9 cellular contexts compared by ENCODE assay signal in genomic region chr12:3135522-3136461, GRCh38. TPM values are rescaled to one million over a fixed set of nuclear protein-coding genes. Genes with fewer than 3 reads are reported as not detected.
DNase-seq lines count a peak whose midpoint lies in the region; ATAC-seq and TF ChIP-seq lines count a peak whose summit lies in the region.
"Had no signal": no experiment of that assay in that cellular context is flagged by ENCODE, and none has a peak within 500 bp of the region (broad histone marks: within the 10 kb centered on the region; RNA-seq: fewer than 3 reads in every experiment).

No MANE protein-coding gene starts in this region.

- H2AFZ ChIP-seq in H9 (ENCODE audit: low read length): no peak overlapping the region

- no peak overlapping the region for H3T11ph ChIP-seq in H9 (ENCODE audit: low read length)

- H2BK12ac ChIP-seq in H9 (ENCODE audit: insufficient read length, low read depth, low read length): no peak overlapping the region

- no peaks in the 10 kb centered on the region for H3K23me2 ChIP-seq in H9 (ENCODE audit: insufficient read length, low read depth, low read length, poor library complexity, severe bottlenecking)

- POLR2A ChIA-PET in activated CD8-positive, alpha-beta T cell treated with anti-CD3 and anti-CD28 coated beads, Interleukin-2, amount 10 ng/mL, durations not matched to agents 7 days and 5 days (lab: Charles Lee): no interaction called here

- H3K27ac ChIP-seq in H9 (ENCODE audit: insufficient read length, low read depth, low read length) (no peak overlapping the region), upper lobe of left lung (peak overlapping the region in 1 of 4 donors; percentile 34)
- H3K27ac ChIP-seq: skin epidermis had no signal

- H3K9ac ChIP-seq in H9 (ENCODE audit: extremely low read depth, insufficient read length, low read length): no peak overlapping the region

- H2BK20ac ChIP-seq in H9 (ENCODE audit: low read depth, low read length, poor library complexity, severe bottlenecking): no peak overlapping the region

- H2BK120ac ChIP-seq in H9 (ENCODE audit: low read depth, low read length, poor library complexity, severe bottlenecking): no peak overlapping the region

- no peak for TF ChIP-seq EP300 in upper lobe of left lung (IDR thresholded peaks at IDR 0.05)

- no peak for TF ChIP-seq POLR2A in erythroblast (IDR thresholded peaks at IDR 0.05; ENCODE audit: low read length)
- TF ChIP-seq POLR2A in upper lobe of left lung (IDR thresholded peaks at IDR 0.05): no peak

- H3K36me3 Mint-ChIP-seq in CD14-positive monocyte (no peaks in the 10 kb centered on the region), H9 (ENCODE audit: insufficient read depth in 1 of 3, low read depth in 3 of 3) (no peaks in the 10 kb centered on the region; a peak in 1 of 7 replicates)
- no peaks in the 10 kb centered on the region for H3K36me3 Mint-ChIP-seq in activated CD8-positive, alpha-beta T cell treated with anti-CD3 and anti-CD28 coated beads, Interleukin-2, amount 10 ng/mL, durations not matched to agents 7 days and 5 days (ENCODE audit: low read depth)

- H4K5ac ChIP-seq in H9 (ENCODE audit: insufficient read length, low read depth, low read length): no peak overlapping the region

- no peak overlapping the region for H3K23ac ChIP-seq in H9 (ENCODE audit: insufficient read length, low read depth, low read length)

- no peaks in the 10 kb centered on the region for H3K79me1 ChIP-seq in H9 (ENCODE audit: insufficient read depth, low read depth, low read length, poor library complexity, severe bottlenecking)

- CTCF ChIA-PET in activated CD8-positive, alpha-beta T cell treated with anti-CD3 and anti-CD28 coated beads, Interleukin-2, amount 10 ng/mL, durations not matched to agents 7 days and 5 days (lab: Charles Lee): interaction anchor here (0.6 to 5.1 kb wide), 7 partner anchors 14 to 164 kb away, joined by 3 to 36 read pairs (median 3); no protein-coding TSS in a partner anchor

- no peak overlapping the region for H3K4me3 Mint-ChIP-seq in CD14-positive monocyte
- H3K4me3 Mint-ChIP-seq in H9: no peak overlapping the region
- no peak overlapping the region for H3K4me3 Mint-ChIP-seq in activated CD8-positive, alpha-beta T cell treated with anti-CD3 and anti-CD28 coated beads, Interleukin-2, amount 10 ng/mL, durations not matched to agents 7 days and 5 days

- intact Hi-C loops in CD14-positive monocyte (cut with micrococcal nuclease): loop anchor here (1.0 to 2.0 kb wide), 2 partner anchors 137 to 140 kb away; no protein-coding TSS in a partner anchor

- H3K4me1 Mint-ChIP-seq in CD14-positive monocyte (no peaks in the 10 kb centered on the region), H9 (peaks cover 40 to 60% of the 10 kb centered on the region in 2 experiments)
- H3K4me1 Mint-ChIP-seq in activated CD8-positive, alpha-beta T cell treated with anti-CD3 and anti-CD28 coated beads, Interleukin-2, amount 10 ng/mL, durations not matched to agents 7 days and 5 days (ENCODE audit: low read depth): peaks cover 2% of the 10 kb centered on the region

- no CpG with 5 or more reads among the region's 19 CpGs for WGBS in H9 (ENCODE audit: extremely low coverage, insufficient read length, low lambda C conversion rate)
- WGBS in upper lobe of left lung, 2 donors: 74 to 77% methylated on average over 14 to 19 of the region's 19 CpGs

- H3K27me3 Mint-ChIP-seq in CD14-positive monocyte (ENCODE audit: low read depth in 3 of 3) (peaks cover 35 to 84% (median 80%) of the 10 kb centered on the region in 3 donors), H9 (ENCODE audit: low read depth) (peaks cover 3% of the 10 kb centered on the region)
- peaks cover 22% of the 10 kb centered on the region for H3K27me3 Mint-ChIP-seq in activated CD8-positive, alpha-beta T cell treated with anti-CD3 and anti-CD28 coated beads, Interleukin-2, amount 10 ng/mL, durations not matched to agents 7 days and 5 days (ENCODE audit: low read depth)

- no peak overlapping the region for H2BK15ac ChIP-seq in H9 (ENCODE audit: low read depth, low read length)

- ATAC-seq in activated CD8-positive, alpha-beta T cell treated with anti-CD3 and anti-CD28 coated beads, Interleukin-2, amount 10 ng/mL, durations not matched to agents 7 days and 5 days: peak; percentile 69
- ATAC-seq in upper lobe of left lung (ENCODE audit: low FRiP score in 2 of 2) (peak in 1 of 2 donors; percentile 76), GM19351 (IDR thresholded peaks at IDR 0.05; ENCODE audit: unreplicated experiment) (no peak)

- H2BK5ac ChIP-seq in H9 (ENCODE audit: insufficient read length, low read length): no peak overlapping the region

- H2AK5ac ChIP-seq in H9 (ENCODE audit: insufficient read length, low read length): no peak overlapping the region

- DNase-seq in CD14-positive monocyte (ENCODE audit: low spot score) (no peak), H9 (peak; percentile 85), NCI-H524 (lab: John Stamatoyannopoulos, UW) (peak; percentile 74 to 84), erythroblast (lab: John Stamatoyannopoulos, UW) (peak; percentile 58 to 76), mucosa of gallbladder (ENCODE audit: low spot score) (peak; percentile 54), upper lobe of left lung (no peak)
- DNase-seq in activated CD8-positive, alpha-beta T cell treated with anti-CD3 and anti-CD28 coated beads, Interleukin-2, amount 10 ng/mL, durations not matched to agents 7 days and 5 days: peak; percentile 56

- H3K27ac Mint-ChIP-seq in CD14-positive monocyte: no peak overlapping the region
- H3K27ac Mint-ChIP-seq in H9: no peak overlapping the region
- no peak overlapping the region for H3K27ac Mint-ChIP-seq in activated CD8-positive, alpha-beta T cell treated with anti-CD3 and anti-CD28 coated beads, Interleukin-2, amount 10 ng/mL, durations not matched to agents 7 days and 5 days

- no peaks in the 10 kb centered on the region for H4K20me1 ChIP-seq in H9 (ENCODE audit: control insufficient read depth, insufficient read depth, insufficient read length)

- no peaks in the 10 kb centered on the region for H3K79me2 ChIP-seq in H9 (ENCODE audit: insufficient read depth, low read length)

- no peak overlapping the region for H3K18ac ChIP-seq in H9 (ENCODE audit: insufficient read length, low read depth, low read length)

- no peak overlapping the region for H3K14ac ChIP-seq in H9 (ENCODE audit: insufficient read depth, low read length)

- peak; percentile 85 for TF ChIP-seq CTCF in CD14-positive monocyte (IDR thresholded peaks at IDR 0.05)
- TF ChIP-seq CTCF in H9 (conservative IDR thresholded peaks at IDR 0.05): peak; percentile 85
- peak; percentile 74 to 87 (median 78) for TF ChIP-seq CTCF in upper lobe of left lung (IDR thresholded peaks at IDR 0.05)

- no peaks in the 10 kb centered on the region for H3K27me3 ChIP-seq in H9 (ENCODE audit: insufficient read depth, low read length)
- H3K27me3 ChIP-seq in upper lobe of left lung: no peaks in the 10 kb centered on the region

- no peak overlapping the region for H3K4me2 ChIP-seq in H9 (ENCODE audit: insufficient read depth, insufficient read length, low read length)

- no peak overlapping the region for H3K4ac ChIP-seq in H9 (ENCODE audit: low read depth, low read length)

- H3K4me3 ChIP-seq in upper lobe of left lung: no peak overlapping the region
- H3K4me3 ChIP-seq: skin epidermis had no signal

- H3K4me1 ChIP-seq in H9 (ENCODE audit: insufficient read depth, low read length) (no peaks in the 10 kb centered on the region), upper lobe of left lung (peaks cover 51 to 66% (median 63%) of the 10 kb centered on the region in 4 donors)

- no peaks in the 10 kb centered on the region for H3K36me3 ChIP-seq in upper lobe of left lung

- H3K9me3 Mint-ChIP-seq in CD14-positive monocyte (peaks cover 0 to 6% (median 0%) of the 10 kb centered on the region in 7 donors), H9 (no peaks in the 10 kb centered on the region)
- no peaks in the 10 kb centered on the region for H3K9me3 Mint-ChIP-seq in activated CD8-positive, alpha-beta T cell treated with anti-CD3 and anti-CD28 coated beads, Interleukin-2, amount 10 ng/mL, durations not matched to agents 7 days and 5 days (ENCODE audit: insufficient read depth)

- no peak overlapping the region for H4K91ac ChIP-seq in H9 (ENCODE audit: insufficient read length, low read depth, low read length)

- no peak overlapping the region for H3K56ac ChIP-seq in H9 (ENCODE audit: insufficient read length, low read depth, low read length)

- H3K9me3 ChIP-seq in H9 (ENCODE audit: control insufficient read depth, low read depth, low read length) (no peaks in the 10 kb centered on the region), upper lobe of left lung (no peaks in the 10 kb centered on the region)

- H4K8ac ChIP-seq in H9 (replicated peaks; ENCODE audit: insufficient read length, low read depth, low read length): no peak overlapping the region

RNA-seq across cellular contexts. Expression of gene TSPAN9, which starts 58.6 kb away (rescaled TPM):
- under 1 TPM; 0.15 to 0.34 TPM for polyA plus RNA-seq in CD14-positive monocyte
- total RNA-seq in H9 (2021) (16.8 and 19.0 TPM in 2 replicates), mucosa of gallbladder (38.7 TPM), upper lobe of left lung (10 to 100 TPM; 25.2 to 62.9 (median 44.2) TPM)
- total RNA-seq in activated CD8-positive, alpha-beta T cell treated with anti-CD3 and anti-CD28 coated beads, Interleukin-2, amount 10 ng/mL, durations not matched to agents 7 days and 5 days: not detected

Comparison
In these comparisons a context has a peak if more than half of its experiments do, and no peak if none do; other contexts are left out.
1. DNase-seq: peak in H9 (single experiment), NCI-H524 (2 of 2), activated CD8-positive, alpha-beta T cell treated with anti-CD3 and anti-CD28 coated beads, Interleukin-2, amount 10 ng/mL, durations not matched to agents 7 days and 5 days (single experiment), erythroblast (2 of 2) and mucosa of gallbladder (single experiment); none in CD14-positive monocyte (single experiment) and upper lobe of left lung (0 of 2).
2. RNA of gene TSPAN9, which starts 58.6 kb away (total RNA-seq): 25.2 to 62.9 TPM in upper lobe of left lung, 38.7 TPM in mucosa of gallbladder (single experiment) and 16.8 to 19.0 TPM in H9; not detected in activated CD8-positive, alpha-beta T cell treated with anti-CD3 and anti-CD28 coated beads, Interleukin-2, amount 10 ng/mL, durations not matched to agents 7 days and 5 days; every median in the first group is over 10 times any median in the second.
3. Peak in every context shown above with its lines, with median percentiles within 50 percentile points of each other: CTCF ChIP-seq.